Comparison of ENCODE assay signal across 9 cellular contexts in the genomic region with DNA sequence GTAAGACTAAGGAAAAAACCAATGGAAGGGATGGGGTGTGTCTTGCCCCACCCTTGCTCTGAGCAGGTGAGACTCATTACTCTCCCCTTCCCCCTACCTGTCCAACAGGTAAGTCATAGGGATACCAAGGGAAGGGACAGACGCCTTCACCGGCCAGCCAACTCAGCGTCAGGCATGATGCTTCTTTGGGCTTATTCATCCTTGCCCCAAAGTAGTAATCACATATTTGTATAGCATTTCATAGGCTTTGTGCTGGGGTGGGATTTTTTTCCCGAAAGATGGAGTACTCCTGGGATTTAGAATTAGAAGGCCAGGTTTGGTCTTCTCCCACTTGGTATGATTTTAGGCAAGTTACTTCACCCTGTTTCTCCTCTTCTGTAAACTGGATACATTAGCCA. TPM values are rescaled to one million over a fixed set of nuclear protein-coding genes. Genes with fewer than 3 reads are reported as not detected.
DNase-seq lines count a peak whose midpoint lies in the region; ATAC-seq and TF ChIP-seq lines count a peak whose summit lies in the region.
"Had no signal": no experiment of that assay in that cellular context is flagged by ENCODE, and none has a peak within 500 bp of the region (broad histone marks: within the 10 kb centered on the region; RNA-seq: fewer than 3 reads in every experiment).

No MANE protein-coding gene starts in this region.

- no peak overlapping the region for H3K27ac ChIP-seq in AG04450 (ENCODE audit: low read depth, low read length)
- H3K27ac ChIP-seq in SJCRH30: no peak overlapping the region

- H3K27me3 Mint-ChIP-seq in IgD-negative memory B cell (peaks cover 3% of the 10 kb centered on the region), natural killer cell (ENCODE audit: low read depth in 2 of 2) (peaks cover 7 to 22% of the 10 kb centered on the region in 2 donors)
- H3K27me3 Mint-ChIP-seq in central memory CD8-positive, alpha-beta T cell: peaks cover 43% of the 10 kb centered on the region

- DNase-seq in AG04450 (ENCODE audit: low read depth, low spot score) (no peak), natural killer cell (no peak), SJCRH30 (no peak), hippocampal formation (lab: John Stamatoyannopoulos, UW) (no peak), H7 (no peak)
- DNase-seq in central memory CD8-positive, alpha-beta T cell (ENCODE audit: low spot score in 2 of 2): no peak

- CTCF ChIA-PET in AG04450 (lab: Charles Lee): interaction anchor here (0.5 to 2.5 kb wide), 18 partner anchors 8 to 1415 kb away, joined by 3 to 16 read pairs (median 4); a partner anchor contains a TSS

- H3K4me1 Mint-ChIP-seq in IgD-negative memory B cell (peaks cover 15 to 29% (median 18%) of the 10 kb centered on the region in 3 donors), natural killer cell (peaks cover 0 to 24% of the 10 kb centered on the region in 2 donors)
- peaks cover 9% of the 10 kb centered on the region for H3K4me1 Mint-ChIP-seq in central memory CD8-positive, alpha-beta T cell

- H3K4me3 ChIP-seq in AG04450 (ENCODE audit: low read depth, low read length) (peak overlapping the region; percentile 29; the same call in 1 of the 2 replicates), SJCRH30 (no peak overlapping the region), H7 (ENCODE audit: insufficient read depth, low read depth, low read length) (no peak overlapping the region)

- ATAC-seq in central memory CD8-positive, alpha-beta T cell (replicated peaks; ENCODE audit: extremely low read depth, poor library complexity, severe bottlenecking): no peak
- no peak for ATAC-seq in natural killer cell
- no peak for ATAC-seq in HG03565 (IDR thresholded peaks at IDR 0.05; ENCODE audit: unreplicated experiment)

- no peaks in the 10 kb centered on the region for H3K36me3 ChIP-seq in SJCRH30
- no peaks in the 10 kb centered on the region for H3K36me3 ChIP-seq in H7 (replicated peaks; ENCODE audit: control insufficient read depth, insufficient read depth, low read length)

- peaks cover 3% of the 10 kb centered on the region for H3K27me3 ChIP-seq in AG04450 (ENCODE audit: control insufficient read depth, insufficient read depth, low read length)
- H3K27me3 ChIP-seq in SJCRH30: no peaks in the 10 kb centered on the region
- no peaks in the 10 kb centered on the region; the same call in 1 of the 2 replicates for H3K27me3 ChIP-seq in H7 (ENCODE audit: control insufficient read depth, insufficient read depth, low read length)

- H3K36me3 Mint-ChIP-seq in IgD-negative memory B cell (no peaks in the 10 kb centered on the region), natural killer cell (no peaks in the 10 kb centered on the region)
- peaks cover 2% of the 10 kb centered on the region for H3K36me3 Mint-ChIP-seq in central memory CD8-positive, alpha-beta T cell (ENCODE audit: insufficient read depth)

- H3K9me3 Mint-ChIP-seq in IgD-negative memory B cell: no peaks in the 10 kb centered on the region
- no peaks in the 10 kb centered on the region for H3K9me3 Mint-ChIP-seq in central memory CD8-positive, alpha-beta T cell
- H3K9me3 Mint-ChIP-seq in natural killer cell: no peaks in the 10 kb centered on the region

- POLR2A ChIA-PET in AG04450 (lab: Yijun Ruan, JAX): interaction anchor here (0.6 to 1.9 kb wide), 9 partner anchors 9 to 98 kb away, joined by 3 to 27 read pairs (median 5); a partner anchor contains a TSS

- H3K4me3 Mint-ChIP-seq in IgD-negative memory B cell: peak overlapping the region; percentile 66 to 98 (median 82)
- H3K4me3 Mint-ChIP-seq in central memory CD8-positive, alpha-beta T cell: peak overlapping the region; percentile 69
- H3K4me3 Mint-ChIP-seq in natural killer cell: peak overlapping the region; percentile 75

- no peaks in the 10 kb centered on the region for H3K4me1 ChIP-seq in SJCRH30

- H3K9me3 ChIP-seq in AG04450 (ENCODE audit: control insufficient read depth, insufficient read depth, low read length) (no peaks in the 10 kb centered on the region; the same call in 1 of the 2 replicates), SJCRH30 (replicated peaks) (no peaks in the 10 kb centered on the region)

- no peak for TF ChIP-seq CTCF in AG04450 (IDR thresholded peaks at IDR 0.05; ENCODE audit: low read depth, low read length)
- no peak for TF ChIP-seq CTCF in natural killer cell (IDR thresholded peaks at IDR 0.05)

- peak overlapping the region in 1 of 3 donors; percentile 43 for H3K27ac Mint-ChIP-seq in IgD-negative memory B cell
- H3K27ac Mint-ChIP-seq in central memory CD8-positive, alpha-beta T cell (ENCODE audit: low read depth): no peak overlapping the region
- peak overlapping the region in 1 of 2 donors; percentile 60 for H3K27ac Mint-ChIP-seq in natural killer cell

- intact Hi-C loops in natural killer cell (cut with micrococcal nuclease): no loop called here

RNA-seq across cellular contexts. Expression of a gene that starts 0.5 kb away (rescaled TPM):
- polyA plus RNA-seq in AG04450 (2011; rRNA removed) (13.5 and 25.7 TPM in 2 replicates), IgD-negative memory B cell (72.0 TPM)
- polyA minus RNA-seq in AG04450 (2011; rRNA and poly(A)+ RNA removed): 19.7 and 25.7 TPM in 2 replicates
- 10 to 100 TPM in 1 of 3 donors, 1 to 10 TPM in 2; 1.8 to 12.1 (median 2.0) TPM for total RNA-seq in natural killer cell
- total RNA-seq in SJCRH30 (2014; rRNA removed; shearing (Covaris generic)): 1.2 and 1.7 TPM in 2 replicates
- total RNA-seq in H7 (2014; rRNA removed; shearing (Covaris generic)): 58.4 and 68.5 TPM in 2 replicates

RNA-seq across cellular contexts. Expression of a gene that starts 24.7 kb away (rescaled TPM):
- polyA plus RNA-seq in AG04450 (2011; rRNA removed) (51.5 and 58.8 TPM in 2 replicates), IgD-negative memory B cell (1.5 TPM)
- polyA minus RNA-seq in AG04450 (2011; rRNA and poly(A)+ RNA removed): 19.8 and 25.6 TPM in 2 replicates
- 1 to 10 TPM; 6.9 to 8.9 (median 7.5) TPM for total RNA-seq in natural killer cell
- 15.7 and 16.9 TPM in 2 replicates for total RNA-seq in SJCRH30 (2014; rRNA removed; shearing (Covaris generic))
- total RNA-seq in H7 (2014; rRNA removed; shearing (Covaris generic)): 34.7 and 44.6 TPM in 2 replicates

RNA-seq across cellular contexts. Expression of a gene that starts 25.8 kb away (rescaled TPM):
- 487 and 624 TPM in 2 replicates for polyA plus RNA-seq in AG04450 (2011; rRNA removed)
- polyA minus RNA-seq in AG04450 (2011; rRNA and poly(A)+ RNA removed): 266 and 344 TPM in 2 replicates
- polyA plus RNA-seq in IgD-negative memory B cell: not detected
- total RNA-seq in natural killer cell: 1 to 10 TPM; 5.6 to 8.8 (median 6.0) TPM
- 61.4 and 72.2 TPM in 2 replicates for total RNA-seq in SJCRH30 (2014; rRNA removed; shearing (Covaris generic))
- total RNA-seq in H7 (2014; rRNA removed; shearing (Covaris generic)): 206 and 213 TPM in 2 replicates

RNA-seq across cellular contexts. Expression of a gene that starts 49.0 kb away (rescaled TPM):
- 97.4 and 106 TPM in 2 replicates for polyA plus RNA-seq in AG04450 (2011; rRNA removed)
- 46.1 and 49.6 TPM in 2 replicates for polyA minus RNA-seq in AG04450 (2011; rRNA and poly(A)+ RNA removed)
- 50.1 TPM for polyA plus RNA-seq in IgD-negative memory B cell
- 1 to 10 TPM; 9.1 to 10.0 (median 9.8) TPM for total RNA-seq in natural killer cell
- 115 and 120 TPM in 2 replicates for total RNA-seq in SJCRH30 (2014; rRNA removed; shearing (Covaris generic))
- total RNA-seq in H7 (2014; rRNA removed; shearing (Covaris generic)): 62.2 and 77.1 TPM in 2 replicates

RNA-seq across cellular contexts. Expression of a gene that starts 50.6 kb away (rescaled TPM):
- polyA plus RNA-seq in AG04450 (2011; rRNA removed) (0.06 TPM in 2 replicates), IgD-negative memory B cell (0.16 TPM)
- polyA minus RNA-seq in AG04450 (2011; rRNA and poly(A)+ RNA removed): not detected in 2 replicates
- not detected for total RNA-seq in natural killer cell
- total RNA-seq in SJCRH30 (2014; rRNA removed; shearing (Covaris generic)): not detected in 2 replicates
- 0.10 and 1.1 TPM in 2 replicates for total RNA-seq in H7 (2014; rRNA removed; shearing (Covaris generic))
- total RNA-seq: lower leg skin had no signal
